18 cellular contexts compared by ENCODE assay signal in genomic region chr10:78856421-78856820, GRCh38.
DNase-seq lines count a peak whose midpoint lies in the region; ATAC-seq and TF ChIP-seq lines count a peak whose summit lies in the region.
"Had no signal": no experiment of that assay in that cellular context is flagged by ENCODE, and none has a peak within 500 bp of the region (broad histone marks: within the 10 kb centered on the region; RNA-seq: fewer than 3 reads in every experiment).

No MANE protein-coding gene starts in this region.

- H3K4me1 Mint-ChIP-seq in type B pancreatic cell (ENCODE audit: unreplicated experiment), result peaks cover 21% of the 10 kb centered on the region
- no peaks in the 10 kb centered on the region for H3K4me1 Mint-ChIP-seq in activated CD4-positive, alpha-beta T cell treated with anti-CD3 and anti-CD28 coated beads, Interleukin-2, amount 10 ng/mL, durations not matched to agents 24 days and 14 days
- H3K4me1 Mint-ChIP-seq: activated CD4-positive, alpha-beta T cell treated with anti-CD3 and anti-CD28 coated beads, Interleukin-2, amount 10 ng/mL, durations not matched to agents 7 days and 5 days; activated naive CD8-positive, alpha-beta T cell treated with anti-CD3 and anti-CD28 coated beads, Interleukin-2, amount 10 ng/mL, durations not matched to agents 7 days and 5 days; central memory CD8-positive, alpha-beta T cell had no signal

- no peak overlapping the region for H3K4me3 Mint-ChIP-seq in type B pancreatic cell
- no peak overlapping the region for H3K4me3 Mint-ChIP-seq in activated CD4-positive, alpha-beta T cell treated with anti-CD3 and anti-CD28 coated beads, Interleukin-2, amount 10 ng/mL, durations not matched to agents 24 days and 14 days
- H3K4me3 Mint-ChIP-seq: activated CD4-positive, alpha-beta T cell treated with anti-CD3 and anti-CD28 coated beads, Interleukin-2, amount 10 ng/mL, durations not matched to agents 7 days and 5 days; activated naive CD8-positive, alpha-beta T cell treated with anti-CD3 and anti-CD28 coated beads, Interleukin-2, amount 10 ng/mL, durations not matched to agents 7 days and 5 days; activated T-cell treated with anti-CD3 and anti-CD28 coated beads, Interleukin-2, amount 50 U/mL, for 24 hours; central memory CD8-positive, alpha-beta T cell had no signal

- H3K27ac ChIP-seq in adrenal gland, result no peak overlapping the region
- H3K27ac ChIP-seq: parathyroid adenoma, SJSA1 had no signal

- peaks cover 4 to 10% of the 10 kb centered on the region in 2 donors for H3K4me1 ChIP-seq in adrenal gland (replicated peaks in 1 of 2)
- no peaks in the 10 kb centered on the region for H3K4me1 ChIP-seq in HAP-1
- H3K4me1 ChIP-seq: parathyroid adenoma, SJSA1 had no signal

- in situ Hi-C loops in HAP-1 (cut with MboI; ENCODE audit: low sequenced_read_pairs), result no loop called here

- no peaks in the 10 kb centered on the region for H3K36me3 Mint-ChIP-seq in type B pancreatic cell
- no peaks in the 10 kb centered on the region for H3K36me3 Mint-ChIP-seq in activated CD4-positive, alpha-beta T cell treated with anti-CD3 and anti-CD28 coated beads, Interleukin-2, amount 10 ng/mL, durations not matched to agents 24 days and 14 days (ENCODE audit: low read depth)
- H3K36me3 Mint-ChIP-seq: activated naive CD8-positive, alpha-beta T cell treated with anti-CD3 and anti-CD28 coated beads, Interleukin-2, amount 10 ng/mL, durations not matched to agents 7 days and 5 days had no signal

- 38 to 47% (median 43%) methylated on average over 1 of the region's 1 CpG; no CpG with 5 or more reads in 1 of the 4 donors for WGBS in adrenal gland, 4 donors

- no peak for TF ChIP-seq POLR2A in adrenal gland (IDR thresholded peaks at IDR 0.05)

- H3K9me3 Mint-ChIP-seq in type B pancreatic cell, result no peaks in the 10 kb centered on the region
- H3K9me3 Mint-ChIP-seq in activated CD4-positive, alpha-beta T cell treated with anti-CD3 and anti-CD28 coated beads, Interleukin-2, amount 10 ng/mL, durations not matched to agents 24 days and 14 days, result no peaks in the 10 kb centered on the region
- H3K9me3 Mint-ChIP-seq: activated CD4-positive, alpha-beta T cell treated with anti-CD3 and anti-CD28 coated beads, Interleukin-2, amount 10 ng/mL, durations not matched to agents 7 days and 5 days; activated naive CD8-positive, alpha-beta T cell treated with anti-CD3 and anti-CD28 coated beads, Interleukin-2, amount 10 ng/mL, durations not matched to agents 7 days and 5 days; activated T-cell treated with anti-CD3 and anti-CD28 coated beads, Interleukin-2, amount 50 U/mL, for 24 hours; central memory CD8-positive, alpha-beta T cell had no signal

- H3K27me3 ChIP-seq in adrenal gland (no peaks in the 10 kb centered on the region), HAP-1 (ENCODE audit: low read depth) (no peaks in the 10 kb centered on the region; the same call in 1 of the 2 replicates)
- H3K27me3 ChIP-seq: SJSA1 had no signal

- DNase-seq in adrenal gland (peak; percentile 57 to 89 (median 79)), cardiac septum (ENCODE audit: low spot score) (peak; percentile 76), middle frontal gyrus (ENCODE audit: extremely low spot score, low spot score) (peak; percentile 78), type B pancreatic cell (ENCODE audit: extremely low spot score, unreplicated experiment) (peak; percentile 64), HAP-1 (ENCODE audit: low spot score in 2 of 2) (no peak)
- no peak for DNase-seq in activated CD4-positive, alpha-beta T cell treated with anti-CD3 and anti-CD28 coated beads, Interleukin-2, amount 10 ng/mL, durations not matched to agents 24 days and 14 days
- DNase-seq: activated CD4-positive, alpha-beta T cell treated with anti-CD3 and anti-CD28 coated beads, Interleukin-2, amount 10 ng/mL, durations not matched to agents 7 days and 5 days; activated naive CD8-positive, alpha-beta T cell treated with anti-CD3 and anti-CD28 coated beads, Interleukin-2, amount 10 ng/mL, durations not matched to agents 7 days and 5 days; activated T-cell treated with anti-CD3 and anti-CD28 coated beads, Interleukin-2, amount 50 U/mL, for 24 hours; DMS153; foreskin melanocyte; NCI-H510A; stimulated activated CD4-positive, alpha-beta T cell treated with anti-CD3 and anti-CD28 coated beads, Interleukin-15, amount 100 ng/mL, for 24 hours; T1000 had no signal

- H3K9me3 ChIP-seq in adrenal gland (replicated peaks in 1 of 3) (no peaks in the 10 kb centered on the region), HAP-1 (no peaks in the 10 kb centered on the region)
- H3K9me3 ChIP-seq: SJSA1 had no signal

- H3K27me3 Mint-ChIP-seq in type B pancreatic cell, result peaks cover 10% of the 10 kb centered on the region
- peaks cover 4% of the 10 kb centered on the region for H3K27me3 Mint-ChIP-seq in activated CD4-positive, alpha-beta T cell treated with anti-CD3 and anti-CD28 coated beads, Interleukin-2, amount 10 ng/mL, durations not matched to agents 24 days and 14 days
- H3K27me3 Mint-ChIP-seq: activated CD4-positive, alpha-beta T cell treated with anti-CD3 and anti-CD28 coated beads, Interleukin-2, amount 10 ng/mL, durations not matched to agents 7 days and 5 days; activated naive CD8-positive, alpha-beta T cell treated with anti-CD3 and anti-CD28 coated beads, Interleukin-2, amount 10 ng/mL, durations not matched to agents 7 days and 5 days; activated T-cell treated with anti-CD3 and anti-CD28 coated beads, Interleukin-2, amount 50 U/mL, for 24 hours had no signal

- no peak for ATAC-seq in GM21529 (IDR thresholded peaks at IDR 0.05; ENCODE audit: unreplicated experiment)

- TF ChIP-seq CTCF in adrenal gland (IDR thresholded peaks at IDR 0.05), result no peak
- TF ChIP-seq CTCF in type B pancreatic cell (conservative IDR thresholded peaks at IDR 0.05), result no peak

- intact Hi-C loops in adrenal gland (cut with DNase I), result loop anchor here in 1 of 2 donors (10.0 kb wide), 2 partner anchors 198 to 338 kb away; no protein-coding TSS in a partner anchor
- intact Hi-C loops in cardiac septum (cut with DNase I), result loop anchor here (5.0 kb wide), 1 partner anchor 211 kb away; the partner anchor contains the start of gene ZMIZ1
- intact Hi-C loops in activated CD4-positive, alpha-beta T cell treated with anti-CD3 and anti-CD28 coated beads, Interleukin-2, amount 10 ng/mL, durations not matched to agents 24 days and 14 days (cut with micrococcal nuclease), result no loop called here

- no peaks in the 10 kb centered on the region for H3K36me3 ChIP-seq in adrenal gland (replicated peaks in 1 of 2)
- H3K36me3 ChIP-seq in HAP-1 (replicated peaks), result no peaks in the 10 kb centered on the region
- H3K36me3 ChIP-seq: SJSA1 had no signal

- no peak overlapping the region for H3K27ac Mint-ChIP-seq in type B pancreatic cell
- H3K27ac Mint-ChIP-seq in activated CD4-positive, alpha-beta T cell treated with anti-CD3 and anti-CD28 coated beads, Interleukin-2, amount 10 ng/mL, durations not matched to agents 24 days and 14 days, result no peak overlapping the region
- H3K27ac Mint-ChIP-seq: activated CD4-positive, alpha-beta T cell treated with anti-CD3 and anti-CD28 coated beads, Interleukin-2, amount 10 ng/mL, durations not matched to agents 7 days and 5 days; activated naive CD8-positive, alpha-beta T cell treated with anti-CD3 and anti-CD28 coated beads, Interleukin-2, amount 10 ng/mL, durations not matched to agents 7 days and 5 days; activated T-cell treated with anti-CD3 and anti-CD28 coated beads, Interleukin-2, amount 50 U/mL, for 24 hours had no signal

- H3K4me3 ChIP-seq in adrenal gland (no peak overlapping the region), HAP-1 (no peak overlapping the region)
- H3K4me3 ChIP-seq: SJSA1 had no signal

Comparison
In these comparisons a context has a peak if more than half of its experiments do, and no peak if none do; other contexts are left out.
1. DNase-seq: peak in adrenal gland (7 of 7), cardiac septum (single experiment), middle frontal gyrus (single experiment) and type B pancreatic cell (single experiment); none in HAP-1 (0 of 2) and activated CD4-positive, alpha-beta T cell treated with anti-CD3 and anti-CD28 coated beads, Interleukin-2, amount 10 ng/mL, durations not matched to agents 24 days and 14 days (single experiment).